ENCODE assay signal across 8 cellular contexts in genomic region chr12:120116792-120117651, GRCh38. TPM values are rescaled to one million over a fixed set of nuclear protein-coding genes. Genes with fewer than 3 reads are reported as not detected.
DNase-seq lines count a peak whose midpoint lies in the region; ATAC-seq, FAIRE-seq and TF ChIP-seq lines count a peak whose summit lies in the region.

No MANE protein-coding gene starts in this region.

- no peaks in the 10 kb centered on the region for H3K27me3 ChIP-seq in Loucy (ENCODE audit: insufficient read depth, low read length, poor library complexity, severe bottlenecking)

- peak overlapping the region; percentile 75 for H3K4me3 Mint-ChIP-seq in activated T-helper 17 cell treated with anti-CD3 and anti-CD28 coated beads, Interleukin-2, amount 50 U/mL, for 72 hours
- H3K4me3 Mint-ChIP-seq in natural killer cell treated with Interleukin-12 subunit alpha and Interleukin-12 subunit beta and Interleukin-15 and Interleukin-18, amount 100 ng/mL, for 72 hours, result peak overlapping the region; percentile 95

- no peaks in the 10 kb centered on the region for H3K9me2 ChIP-seq in Loucy (replicated peaks; ENCODE audit: low read depth, low read length)

- H3K9me3 Mint-ChIP-seq in activated T-helper 17 cell treated with anti-CD3 and anti-CD28 coated beads, Interleukin-2, amount 50 U/mL, for 72 hours, result no peaks in the 10 kb centered on the region
- H3K9me3 Mint-ChIP-seq in natural killer cell treated with Interleukin-12 subunit alpha and Interleukin-12 subunit beta and Interleukin-15 and Interleukin-18, amount 100 ng/mL, for 72 hours, result no peaks in the 10 kb centered on the region

- H3K27me3 Mint-ChIP-seq in activated T-helper 17 cell treated with anti-CD3 and anti-CD28 coated beads, Interleukin-2, amount 50 U/mL, for 72 hours, result no peaks in the 10 kb centered on the region
- no peaks in the 10 kb centered on the region for H3K27me3 Mint-ChIP-seq in natural killer cell treated with Interleukin-12 subunit alpha and Interleukin-12 subunit beta and Interleukin-15 and Interleukin-18, amount 100 ng/mL, for 72 hours

- peak overlapping the region; percentile 91 for H3K27ac Mint-ChIP-seq in activated T-helper 17 cell treated with anti-CD3 and anti-CD28 coated beads, Interleukin-2, amount 50 U/mL, for 72 hours
- H3K27ac Mint-ChIP-seq in natural killer cell treated with Interleukin-12 subunit alpha and Interleukin-12 subunit beta and Interleukin-15 and Interleukin-18, amount 100 ng/mL, for 72 hours, result peak overlapping the region; percentile 89 to 91

- peak overlapping the region; percentile 96 for H3K4me2 ChIP-seq in Loucy (ENCODE audit: low read depth, low read length, poor library complexity, severe bottlenecking)

- H4K20me1 ChIP-seq in Loucy (ENCODE audit: insufficient read depth, low read length, poor library complexity, severe bottlenecking), result peaks cover 55% of the 10 kb centered on the region

- H3K4me1 ChIP-seq in Loucy (ENCODE audit: insufficient read depth, low read length, poor library complexity, severe bottlenecking), result peaks cover 51% of the 10 kb centered on the region

- H3K36me3 Mint-ChIP-seq in activated T-helper 17 cell treated with anti-CD3 and anti-CD28 coated beads, Interleukin-2, amount 50 U/mL, for 72 hours (ENCODE audit: low read depth), result peaks cover 68% of the 10 kb centered on the region
- H3K36me3 Mint-ChIP-seq in natural killer cell treated with Interleukin-12 subunit alpha and Interleukin-12 subunit beta and Interleukin-15 and Interleukin-18, amount 100 ng/mL, for 72 hours, result peaks cover 13% of the 10 kb centered on the region

- H3K4me3 ChIP-seq in Loucy (ENCODE audit: low read length, poor library complexity, severe bottlenecking) (peak overlapping the region; percentile 99), fibroblast of mammary gland (ENCODE audit: control insufficient read depth, low read depth, low read length) (peak overlapping the region; percentile 89)

- TF ChIP-seq POLR2A in H54 (IDR thresholded peaks at IDR 0.05; ENCODE audit: low read depth, low read length), result peak; percentile 92

- H3K36me3 ChIP-seq in Loucy (ENCODE audit: insufficient read depth, low read length), result no peaks in the 10 kb centered on the region

- DNase-seq in EH (ENCODE audit: low read depth), result peak; percentile 95
- DNase-seq in H54 (ENCODE audit: insufficient read length, low spot score), result peak; percentile 96
- peak; percentile 95 for DNase-seq in RPMI8226
- peak; percentile 86 for DNase-seq in fibroblast of mammary gland (ENCODE audit: low read depth)
- DNase-seq in natural killer cell treated with Interleukin-12 subunit alpha and Interleukin-12 subunit beta and Interleukin-15 and Interleukin-18, amount 100 ng/mL, for 72 hours (ENCODE audit: low spot score), result peak; percentile 98
- DNase-seq in stimulated activated naive CD4-positive, alpha-beta T cell (lab: John Stamatoyannopoulos, UW), result peak; percentile 95 to 98 (median 96)

- TF ChIP-seq CTCF in Loucy (conservative IDR thresholded peaks at IDR 0.05; ENCODE audit: low read length) (no peak), fibroblast of mammary gland (conservative IDR thresholded peaks at IDR 0.05; ENCODE audit: control insufficient read depth, insufficient read depth, low read depth, low read length) (no peak)

- peaks cover 59% of the 10 kb centered on the region for H3K79me2 ChIP-seq in Loucy (ENCODE audit: insufficient read depth, low read length)

- no peak for FAIRE-seq in H54 (lab: Jason Lieb, UNC)

- no peaks in the 10 kb centered on the region for H3K9me3 ChIP-seq in Loucy (ENCODE audit: insufficient read depth, low read depth, low read length)

- 0 out of 2 replicates have a peak, but pooled peaks cover 3% of the 10 kb centered on the region for H3F3A ChIP-seq in Loucy (ENCODE audit: low read depth)

- H3K4me1 Mint-ChIP-seq in activated T-helper 17 cell treated with anti-CD3 and anti-CD28 coated beads, Interleukin-2, amount 50 U/mL, for 72 hours, result peaks cover 68% of the 10 kb centered on the region
- peaks cover 69 to 72% of the 10 kb centered on the region in 2 donors for H3K4me1 Mint-ChIP-seq in natural killer cell treated with Interleukin-12 subunit alpha and Interleukin-12 subunit beta and Interleukin-15 and Interleukin-18, amount 100 ng/mL, for 72 hours (ENCODE audit: low read depth in 2 of 2)

- ATAC-seq in activated T-helper 17 cell treated with anti-CD3 and anti-CD28 coated beads, Interleukin-2, amount 50 U/mL, for 72 hours (replicated peaks), result peak; percentile 69
- peak; percentile 90 to 91 for ATAC-seq in natural killer cell treated with Interleukin-12 subunit alpha and Interleukin-12 subunit beta and Interleukin-15 and Interleukin-18, amount 100 ng/mL, for 72 hours

- H3K9ac ChIP-seq in Loucy (ENCODE audit: low read depth, low read length, poor library complexity, severe bottlenecking), result peak overlapping the region; percentile 94

- H2AFZ ChIP-seq in Loucy (ENCODE audit: low read length), result peak overlapping the region; percentile 97

RNA-seq across cellular contexts. Expression of gene RAB35, which starts 0.5 kb away (rescaled TPM):
- 10 to 100 TPM; 43.8 to 76.4 TPM for total RNA-seq in activated T-helper 17 cell treated with anti-CD3 and anti-CD28 coated beads, Interleukin-2, amount 50 U/mL, for 72 hours
- total RNA-seq in natural killer cell treated with Interleukin-12 subunit alpha and Interleukin-12 subunit beta and Interleukin-15 and Interleukin-18, amount 100 ng/mL, for 72 hours, result 10 to 100 TPM; 85.2 to 94.1 TPM

Comparison
In these comparisons a context has a peak if more than half of its experiments do, and no peak if none do; other contexts are left out.
1. Peak in every context shown above with its lines: DNase-seq, ATAC-seq and H3K4me3 ChIP-seq.